Comparison of ENCODE assay signal across 1 cellular context in genomic region chr9:89350988-89351557, GRCh38.
TF ChIP-seq lines count a peak whose summit lies in the region.

No MANE protein-coding gene starts in this region.

TF ChIP-seq in HepG2, 621 proteins besides CTCF, POLR2A, EP300 and RAD21 (continued from another document and continues in another):
- TF ChIP-seq ZNF704 (CRISPR knock-in tag; IDR thresholded peaks at IDR 0.05; ENCODE audit: borderline replicate concordance) (no peak), MTA1 (CRISPR knock-in tag; IDR thresholded peaks at IDR 0.05; ENCODE audit: borderline replicate concordance) (no peak), RARA (CRISPR knock-in tag; IDR thresholded peaks at IDR 0.05) (peak; percentile 95), ZSCAN9 (CRISPR knock-in tag; IDR thresholded peaks at IDR 0.05; ENCODE audit: borderline replicate concordance) (peak; percentile 82), SNAPC2 (CRISPR knock-in tag; IDR thresholded peaks at IDR 0.05) (no peak), HOXA9 (CRISPR knock-in tag; IDR thresholded peaks at IDR 0.05; ENCODE audit: borderline replicate concordance) (no peak), ZNF556 (CRISPR knock-in tag; IDR thresholded peaks at IDR 0.05; ENCODE audit: borderline replicate concordance) (no peak), RXRB (CRISPR knock-in tag; IDR thresholded peaks at IDR 0.05; ENCODE audit: borderline replicate concordance) (peak; percentile 90), ZFP36L1 (CRISPR knock-in tag; IDR thresholded peaks at IDR 0.05) (no peak; the same call in 1 of the 2 replicates), JUNB (CRISPR knock-in tag; IDR thresholded peaks at IDR 0.05; ENCODE audit: borderline replicate concordance) (peak; percentile 84), DMAP1 (CRISPR knock-in tag; IDR thresholded peaks at IDR 0.05) (no peak), REXO4 (CRISPR knock-in tag; IDR thresholded peaks at IDR 0.05; ENCODE audit: borderline replicate concordance) (no peak), JUN (CRISPR knock-in tag; IDR thresholded peaks at IDR 0.05) (peak; percentile 85; the same call in 1 of the 2 replicates), MYC (CRISPR knock-in tag; IDR thresholded peaks at IDR 0.05; ENCODE audit: borderline replicate concordance) (peak; percentile 41; the same call in 1 of the 2 replicates), ZSCAN30 (CRISPR knock-in tag; IDR thresholded peaks at IDR 0.05) (no peak), ZNF230 (CRISPR knock-in tag; IDR thresholded peaks at IDR 0.05) (no peak), AHDC1 (CRISPR knock-in tag; IDR thresholded peaks at IDR 0.05; ENCODE audit: borderline replicate concordance) (peak; percentile 82), CCAR2 (optimal IDR thresholded peaks at IDR 0.05; ENCODE audit: low read depth, low read length) (no peak), BCLAF1 (IDR thresholded peaks at IDR 0.05) (no peak), ZIK1 (CRISPR knock-in tag; IDR thresholded peaks at IDR 0.05; ENCODE audit: borderline replicate concordance, low read depth) (0 out of 2 replicates have a peak, but pooled peaks have one; percentile 6), ZBTB7A (CRISPR knock-in tag; IDR thresholded peaks at IDR 0.05) (no peak), POLR2AphosphoS5 (IDR thresholded peaks at IDR 0.05; ENCODE audit: low read depth, low read length) (no peak), ZNF207 (IDR thresholded peaks at IDR 0.05; ENCODE audit: borderline replicate concordance) (no peak), ZNF570 (CRISPR knock-in tag; IDR thresholded peaks at IDR 0.05; ENCODE audit: borderline replicate concordance) (no peak), ZNF703 (CRISPR knock-in tag; IDR thresholded peaks at IDR 0.05; ENCODE audit: borderline replicate concordance) (no peak), SP5 (CRISPR knock-in tag; IDR thresholded peaks at IDR 0.05; ENCODE audit: borderline replicate concordance, low read depth) (peak; percentile 55; the same call in 1 of the 2 replicates), NFATC3 (CRISPR knock-in tag; IDR thresholded peaks at IDR 0.05) (no peak), ZFP62 (CRISPR knock-in tag; IDR thresholded peaks at IDR 0.05) (no peak), ARID5B (CRISPR knock-in tag; IDR thresholded peaks at IDR 0.05) (peak; percentile 95), FOXA1 (IDR thresholded peaks at IDR 0.05) (peak; percentile 81), FOXA1 (CRISPR knock-in tag; IDR thresholded peaks at IDR 0.05) (peak; percentile 93), ZNF550 (CRISPR knock-in tag; IDR thresholded peaks at IDR 0.05; ENCODE audit: borderline replicate concordance) (no peak), ZNF274 (CRISPR knock-in tag; IDR thresholded peaks at IDR 0.05) (no peak), SATB2 (CRISPR knock-in tag; IDR thresholded peaks at IDR 0.05) (no peak), ZNF776 (CRISPR knock-in tag; IDR thresholded peaks at IDR 0.05) (no peak)
- TF ChIP-seq, protein P1, sequence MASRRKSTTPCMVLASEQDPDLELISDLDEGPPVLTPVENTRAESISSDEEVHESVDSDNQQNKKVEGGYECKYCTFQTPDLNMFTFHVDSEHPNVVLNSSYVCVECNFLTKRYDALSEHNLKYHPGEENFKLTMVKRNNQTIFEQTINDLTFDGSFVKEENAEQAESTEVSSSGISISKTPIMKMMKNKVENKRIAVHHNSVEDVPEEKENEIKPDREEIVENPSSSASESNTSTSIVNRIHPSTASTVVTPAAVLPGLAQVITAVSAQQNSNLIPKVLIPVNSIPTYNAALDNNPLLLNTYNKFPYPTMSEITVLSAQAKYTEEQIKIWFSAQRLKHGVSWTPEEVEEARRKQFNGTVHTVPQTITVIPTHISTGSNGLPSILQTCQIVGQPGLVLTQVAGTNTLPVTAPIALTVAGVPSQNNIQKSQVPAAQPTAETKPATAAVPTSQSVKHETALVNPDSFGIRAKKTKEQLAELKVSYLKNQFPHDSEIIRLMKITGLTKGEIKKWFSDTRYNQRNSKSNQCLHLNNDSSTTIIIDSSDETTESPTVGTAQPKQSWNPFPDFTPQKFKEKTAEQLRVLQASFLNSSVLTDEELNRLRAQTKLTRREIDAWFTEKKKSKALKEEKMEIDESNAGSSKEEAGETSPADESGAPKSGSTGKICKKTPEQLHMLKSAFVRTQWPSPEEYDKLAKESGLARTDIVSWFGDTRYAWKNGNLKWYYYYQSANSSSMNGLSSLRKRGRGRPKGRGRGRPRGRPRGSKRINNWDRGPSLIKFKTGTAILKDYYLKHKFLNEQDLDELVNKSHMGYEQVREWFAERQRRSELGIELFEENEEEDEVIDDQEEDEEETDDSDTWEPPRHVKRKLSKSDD (CRISPR knock-in tag; IDR thresholded peaks at IDR 0.05; ENCODE audit: low read depth): no peak; the same call in 1 of the 2 replicates
- TF ChIP-seq, protein P2, sequence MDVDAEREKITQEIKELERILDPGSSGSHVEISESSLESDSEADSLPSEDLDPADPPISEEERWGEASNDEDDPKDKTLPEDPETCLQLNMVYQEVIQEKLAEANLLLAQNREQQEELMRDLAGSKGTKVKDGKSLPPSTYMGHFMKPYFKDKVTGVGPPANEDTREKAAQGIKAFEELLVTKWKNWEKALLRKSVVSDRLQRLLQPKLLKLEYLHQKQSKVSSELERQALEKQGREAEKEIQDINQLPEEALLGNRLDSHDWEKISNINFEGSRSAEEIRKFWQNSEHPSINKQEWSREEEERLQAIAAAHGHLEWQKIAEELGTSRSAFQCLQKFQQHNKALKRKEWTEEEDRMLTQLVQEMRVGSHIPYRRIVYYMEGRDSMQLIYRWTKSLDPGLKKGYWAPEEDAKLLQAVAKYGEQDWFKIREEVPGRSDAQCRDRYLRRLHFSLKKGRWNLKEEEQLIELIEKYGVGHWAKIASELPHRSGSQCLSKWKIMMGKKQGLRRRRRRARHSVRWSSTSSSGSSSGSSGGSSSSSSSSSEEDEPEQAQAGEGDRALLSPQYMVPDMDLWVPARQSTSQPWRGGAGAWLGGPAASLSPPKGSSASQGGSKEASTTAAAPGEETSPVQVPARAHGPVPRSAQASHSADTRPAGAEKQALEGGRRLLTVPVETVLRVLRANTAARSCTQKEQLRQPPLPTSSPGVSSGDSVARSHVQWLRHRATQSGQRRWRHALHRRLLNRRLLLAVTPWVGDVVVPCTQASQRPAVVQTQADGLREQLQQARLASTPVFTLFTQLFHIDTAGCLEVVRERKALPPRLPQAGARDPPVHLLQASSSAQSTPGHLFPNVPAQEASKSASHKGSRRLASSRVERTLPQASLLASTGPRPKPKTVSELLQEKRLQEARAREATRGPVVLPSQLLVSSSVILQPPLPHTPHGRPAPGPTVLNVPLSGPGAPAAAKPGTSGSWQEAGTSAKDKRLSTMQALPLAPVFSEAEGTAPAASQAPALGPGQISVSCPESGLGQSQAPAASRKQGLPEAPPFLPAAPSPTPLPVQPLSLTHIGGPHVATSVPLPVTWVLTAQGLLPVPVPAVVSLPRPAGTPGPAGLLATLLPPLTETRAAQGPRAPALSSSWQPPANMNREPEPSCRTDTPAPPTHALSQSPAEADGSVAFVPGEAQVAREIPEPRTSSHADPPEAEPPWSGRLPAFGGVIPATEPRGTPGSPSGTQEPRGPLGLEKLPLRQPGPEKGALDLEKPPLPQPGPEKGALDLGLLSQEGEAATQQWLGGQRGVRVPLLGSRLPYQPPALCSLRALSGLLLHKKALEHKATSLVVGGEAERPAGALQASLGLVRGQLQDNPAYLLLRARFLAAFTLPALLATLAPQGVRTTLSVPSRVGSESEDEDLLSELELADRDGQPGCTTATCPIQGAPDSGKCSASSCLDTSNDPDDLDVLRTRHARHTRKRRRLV (CRISPR knock-in tag; IDR thresholded peaks at IDR 0.05): no peak
